ENCODE assay signal across 8 cellular contexts in genomic region chr1:150876111-150876434, GRCh38. TPM values are rescaled to one million over a fixed set of nuclear protein-coding genes. Genes with fewer than 3 reads are reported as not detected.
A peak's percentile ranks its signal among the peaks of the same experiment; 100 is the strongest.
DNase-seq lines count a peak whose midpoint lies in the region; ATAC-seq and TF ChIP-seq lines count a peak whose summit lies in the region.

No MANE protein-coding gene starts in this region.

- no peaks in the 10 kb centered on the region for H4K20me1 ChIP-seq in PC-9 (ENCODE audit: insufficient read depth)

- DNase-seq in CD1c-positive myeloid dendritic cell (ENCODE audit: extremely low spot score) (peak; percentile 38), HPDE6-E6E7 (ENCODE audit: extremely low spot score) (peak; percentile 50), PC-9 (peak; percentile 37 to 54), cardiac fibroblast (ENCODE audit: low read depth in 2 of 2) (peak; percentile 64 to 75), left lobe of liver (ENCODE audit: low spot score) (no peak), stomach (peak; percentile 61)
- DNase-seq in stimulated activated CD4-positive, alpha-beta T cell treated with anti-CD3 and anti-CD28 coated beads, Interleukin-15, amount 100 ng/mL, for 24 hours: no peak

- peak overlapping the region; percentile 82 for H2AFZ ChIP-seq in PC-9

- peaks cover 28% of the 10 kb centered on the region for H3F3A ChIP-seq in PC-9 (ENCODE audit: insufficient read depth, low read depth)

- H3K27me3 ChIP-seq in PC-9 (ENCODE audit: insufficient read depth, low read depth) (no peaks in the 10 kb centered on the region), stomach (no peaks in the 10 kb centered on the region)

- intact Hi-C loops in PC-9 (cut with micrococcal nuclease; ENCODE audit: unreplicated experiment): loop anchor here (1.0 to 5.0 kb wide), 4 partner anchors 46 to 315 kb away; partner anchors contain the start of gene SETDB1
- intact Hi-C loops in stomach (cut with DNase I; ENCODE audit: low total_unique reads): no loop called here

- CTCF ChIA-PET in PC-9 (lab: Charles Lee): no interaction called here

- peak overlapping the region; percentile 96 for H3K4me2 ChIP-seq in PC-9

- ATAC-seq in GM18907 (IDR thresholded peaks at IDR 0.05; ENCODE audit: unreplicated experiment): peak; percentile 34
- ATAC-seq in left lobe of liver: peak; percentile 58

- H3K4me1 ChIP-seq in PC-9 (replicated peaks; ENCODE audit: insufficient read depth) (peaks cover 24% of the 10 kb centered on the region), stomach (peaks cover 14 to 43% (median 26%) of the 10 kb centered on the region in 4 donors)

- peaks cover 30% of the 10 kb centered on the region for H3K79me2 ChIP-seq in PC-9 (ENCODE audit: low read depth)

- no peak for TF ChIP-seq EP300 in stomach (IDR thresholded peaks at IDR 0.05)

- no TSS peak for BruUV-seq in PC-9 (replicated peaks; lab: Mats Ljungman, UMichigan)

- H3K4me3 ChIP-seq in PC-9 (peak overlapping the region; percentile 97), cardiac fibroblast (replicated peaks in 1 of 2; ENCODE audit: low read depth in 2 of 2, low read length in 2 of 2) (peak overlapping the region; percentile 79 to 83), stomach (peak overlapping the region; percentile 80 to 99 (median 85))

- TF ChIP-seq CTCF in PC-9 (conservative IDR thresholded peaks at IDR 0.05) (no peak), cardiac fibroblast (IDR thresholded peaks at IDR 0.05; ENCODE audit: low read depth, low read length) (no peak), stomach (IDR thresholded peaks at IDR 0.05) (no peak)

- no peak for TF ChIP-seq POLR2A in stomach (IDR thresholded peaks at IDR 0.05)

- H3K36me3 ChIP-seq in PC-9 (ENCODE audit: low read depth): no peaks in the 10 kb centered on the region
- H3K36me3 ChIP-seq in stomach: peaks cover 0 to 11% (median 5%) of the 10 kb centered on the region in 4 donors

- no peaks in the 10 kb centered on the region for H3K9me2 ChIP-seq in PC-9 (ENCODE audit: insufficient read depth)

- H3K9me3 ChIP-seq in PC-9 (ENCODE audit: insufficient read depth, low read depth) (no peaks in the 10 kb centered on the region), stomach (no peaks in the 10 kb centered on the region)

- POLR2A ChIA-PET in PC-9 (lab: Charles Lee; ENCODE audit: unreplicated experiment): no interaction called here

- WGBS in stomach, 5 donors: 0 to 2% (median 1%) methylated on average over 12 to 21 of the region's 21 CpGs

- H3K27ac ChIP-seq in PC-9 (peak overlapping the region; percentile 35; the same call in 1 of the 2 replicates), stomach (peak overlapping the region; percentile 96 to 99 (median 98))

RNA-seq across cellular contexts. Expression of gene ARNT, which starts 0.3 kb away (rescaled TPM):
- total RNA-seq in PC-9 (2021): 30.3 and 35.1 TPM in 2 replicates
- total RNA-seq in left lobe of liver: 26.1 TPM
- total RNA-seq in stomach: 10 to 100 TPM; 23.8 to 64.7 (median 53.1) TPM
- polyA plus RNA-seq in stomach: 10 to 100 TPM in 2 of 3 donors, 1 to 10 TPM in 1; 8.9 to 20.2 (median 19.7) TPM

RNA-seq across cellular contexts. Expression of gene CTXND2, which starts 10.9 kb away (rescaled TPM):
- total RNA-seq in PC-9 (2021) (not detected in 2 replicates), left lobe of liver (not detected), stomach (not detected)
- not detected for polyA plus RNA-seq in stomach

RNA-seq across cellular contexts. Expression of gene SETDB1, which starts 50.1 kb away (rescaled TPM):
- total RNA-seq in PC-9 (2021) (45.6 and 51.1 TPM in 2 replicates), left lobe of liver (14.0 TPM), stomach (10 to 100 TPM; 25.4 to 77.3 (median 56.0) TPM)
- polyA plus RNA-seq in stomach: 10 to 100 TPM; 13.8 to 19.6 (median 17.3) TPM

Comparison
In these comparisons a context has a peak if more than half of its experiments do, and no peak if none do; other contexts are left out.
1. DNase-seq: peak in CD1c-positive myeloid dendritic cell (single experiment), HPDE6-E6E7 (single experiment), PC-9 (2 of 2), cardiac fibroblast (2 of 2) and stomach (single experiment); none in left lobe of liver (single experiment) and stimulated activated CD4-positive, alpha-beta T cell treated with anti-CD3 and anti-CD28 coated beads, Interleukin-15, amount 100 ng/mL, for 24 hours (single experiment).
2. Peak in every context shown above with its lines, with median percentiles within 50 percentile points of each other: H3K4me3 ChIP-seq.